8 cellular contexts compared by ENCODE assay signal in genomic region chr10:11145498-11145855, GRCh38.
DNase-seq lines count a peak whose midpoint lies in the region; ATAC-seq and TF ChIP-seq lines count a peak whose summit lies in the region.

No MANE protein-coding gene starts in this region.

- H3K4me3 ChIP-seq in prostate gland = no peak overlapping the region

- TF ChIP-seq CTCF in prostate gland (IDR thresholded peaks at IDR 0.05) = no peak

- no peaks in the 10 kb centered on the region for H3K4me1 ChIP-seq in prostate gland (replicated peaks)

- DNase-seq in T-helper 1 cell (peak; percentile 36 to 88 (median 56)), dermis blood vessel endothelial cell (peak; percentile 34), prostate gland (ENCODE audit: low spot score) (no peak), NCI-H2081 treated with DMSO at 0.1 percent for 48 hours (lab: John Stamatoyannopoulos, UW) (no peak)
- peak; percentile 47 for DNase-seq in stimulated activated CD4-positive, alpha-beta T cell treated with anti-CD3 and anti-CD28 coated beads, Interleukin-4, amount 100 ng/mL, for 1 hour

- no peak overlapping the region for H3K27ac ChIP-seq in prostate gland

- no peaks in the 10 kb centered on the region for H3K9me3 ChIP-seq in prostate gland

- intact Hi-C loops in prostate gland (cut with DNase I) = no loop called here

- H3K27me3 ChIP-seq in prostate gland (replicated peaks; ENCODE audit: insufficient read depth) = no peaks in the 10 kb centered on the region

- no peak for TF ChIP-seq POLR2A in prostate gland (IDR thresholded peaks at IDR 0.05)

- no peaks in the 10 kb centered on the region for H3K36me3 ChIP-seq in prostate gland

- 74% methylated on average over 3 of the region's 3 CpGs for WGBS in prostate gland

- ATAC-seq in GM19025 (IDR thresholded peaks at IDR 0.05; ENCODE audit: low read depth, unreplicated experiment) (peak; percentile 82), HG03045 (IDR thresholded peaks at IDR 0.05; ENCODE audit: unreplicated experiment) (peak; percentile 61), SK-N-SH treated with all-trans-retinoic acid at 6 μM for 48 hours (no peak)

TF ChIP-seq in SK-N-SH treated with all-trans-retinoic acid at 6 μM for 48 hours, 23 proteins besides CTCF, POLR2A, EP300 and RAD21:
- TF ChIP-seq TOX (CRISPR knock-in tag; IDR thresholded peaks at IDR 0.05; ENCODE audit: borderline replicate concordance) (no peak), ZFP30 (CRISPR knock-in tag; IDR thresholded peaks at IDR 0.05) (no peak), RARB (CRISPR knock-in tag; IDR thresholded peaks at IDR 0.05) (no peak), PATZ1 (CRISPR knock-in tag; IDR thresholded peaks at IDR 0.05; ENCODE audit: borderline replicate concordance) (no peak), TSHZ2 (CRISPR knock-in tag; IDR thresholded peaks at IDR 0.05) (no peak), SNAI2 (CRISPR knock-in tag; IDR thresholded peaks at IDR 0.05) (no peak), ARNTL (CRISPR knock-in tag; IDR thresholded peaks at IDR 0.05; ENCODE audit: borderline replicate concordance, low read depth) (no peak), PPARA (CRISPR knock-in tag; IDR thresholded peaks at IDR 0.05; ENCODE audit: borderline replicate concordance) (no peak), GLIS3 (CRISPR knock-in tag; IDR thresholded peaks at IDR 0.05) (no peak), TCF4 (CRISPR knock-in tag; IDR thresholded peaks at IDR 0.05; ENCODE audit: borderline replicate concordance) (no peak), BACH2 (CRISPR knock-in tag; IDR thresholded peaks at IDR 0.05; ENCODE audit: borderline replicate concordance) (no peak), ZFP3 (CRISPR knock-in tag; IDR thresholded peaks at IDR 0.05) (no peak), CREB5 (CRISPR knock-in tag; IDR thresholded peaks at IDR 0.05; ENCODE audit: low read depth) (no peak), ZNF8 (CRISPR knock-in tag; IDR thresholded peaks at IDR 0.05) (no peak), ESRRG (CRISPR knock-in tag; IDR thresholded peaks at IDR 0.05) (no peak), CSRNP3 (CRISPR knock-in tag; IDR thresholded peaks at IDR 0.05) (no peak), ZNF565 (CRISPR knock-in tag; conservative IDR thresholded peaks at IDR 0.05; ENCODE audit: low read depth) (no peak), ZNF70 (CRISPR knock-in tag; IDR thresholded peaks at IDR 0.05) (no peak), OSR1 (CRISPR knock-in tag; IDR thresholded peaks at IDR 0.05) (no peak)

Comparison
In these comparisons a context has a peak if more than half of its experiments do, and no peak if none do; other contexts are left out.
1. DNase-seq: peak in T-helper 1 cell (5 of 5), dermis blood vessel endothelial cell (single experiment) and stimulated activated CD4-positive, alpha-beta T cell treated with anti-CD3 and anti-CD28 coated beads, Interleukin-4, amount 100 ng/mL, for 1 hour (single experiment); none in prostate gland (single experiment) and NCI-H2081 treated with DMSO at 0.1 percent for 48 hours (single experiment).